2 cellular contexts compared by ENCODE assay signal in genomic region chr1:246035060-246035531, GRCh38.
TF ChIP-seq lines count a peak whose summit lies in the region.

No MANE protein-coding gene starts in this region.

TF ChIP-seq in IMR-90, 13 proteins besides CTCF, POLR2A, EP300 and RAD21 (continued from another document):
- no peak for TF ChIP-seq USF2 (IDR thresholded peaks at IDR 0.05; ENCODE audit: low read depth, low read length)

TF ChIP-seq in SK-N-SH treated with all-trans-retinoic acid at 6 μM for 48 hours, 23 proteins besides CTCF, POLR2A, EP300 and RAD21 (continued from another document):
- no peak for TF ChIP-seq TSHZ2 (CRISPR knock-in tag; IDR thresholded peaks at IDR 0.05)
- no peak for TF ChIP-seq ZNF70 (CRISPR knock-in tag; IDR thresholded peaks at IDR 0.05)
- no peak for TF ChIP-seq RARB (CRISPR knock-in tag; IDR thresholded peaks at IDR 0.05)
- no peak for TF ChIP-seq ZC3H10 (CRISPR knock-in tag; IDR thresholded peaks at IDR 0.05)
- TF ChIP-seq GLIS3 (CRISPR knock-in tag; IDR thresholded peaks at IDR 0.05): no peak
- TF ChIP-seq CSRNP3 (CRISPR knock-in tag; IDR thresholded peaks at IDR 0.05): no peak
